Comparison of ENCODE assay signal across 8 cellular contexts in the genomic region with DNA sequence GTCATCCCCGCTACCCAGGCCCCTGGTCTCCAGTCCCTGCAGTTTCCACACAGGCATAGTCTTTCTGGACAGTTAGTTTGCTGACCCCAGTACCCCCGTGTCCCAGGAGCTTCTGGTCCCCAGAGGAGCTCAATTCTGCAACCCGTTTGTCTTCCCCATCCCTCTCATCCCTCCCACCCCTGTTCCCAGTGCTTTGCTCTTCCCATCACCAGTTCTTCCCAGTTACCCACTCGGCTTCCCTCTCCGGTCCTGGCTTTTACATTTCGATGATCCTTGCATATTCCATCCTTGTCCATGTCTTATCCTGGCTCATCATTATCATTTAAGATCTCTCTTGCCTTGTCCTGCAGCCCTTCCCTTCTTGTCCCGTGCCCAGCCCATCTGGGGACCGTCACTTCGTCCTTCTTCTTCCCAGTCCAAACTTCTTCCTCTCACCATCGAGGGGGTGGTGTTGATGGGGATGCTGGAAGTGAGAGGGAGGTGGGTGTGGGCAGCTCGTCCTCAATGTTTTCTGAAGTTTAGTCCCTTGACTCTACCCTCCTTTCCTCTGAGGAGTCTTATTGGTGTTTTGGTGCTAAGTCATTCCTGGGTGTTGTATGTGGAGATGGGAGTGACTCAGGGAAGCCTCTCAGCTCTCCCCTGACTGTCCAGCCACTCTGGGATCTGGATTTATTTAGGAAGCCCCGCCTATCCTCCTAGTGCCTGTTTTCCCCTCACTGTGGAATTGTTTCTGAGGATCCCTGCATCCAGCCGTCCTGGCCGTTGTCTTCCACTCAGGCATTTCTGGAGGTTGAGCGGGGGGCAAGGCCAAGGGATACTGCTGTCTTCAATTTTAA. TPM values are rescaled to one million over a fixed set of nuclear protein-coding genes. Genes with fewer than 3 reads are reported as not detected.
A peak's percentile ranks its signal among the peaks of the same experiment; 100 is the strongest.
DNase-seq lines count a peak whose midpoint lies in the region; ATAC-seq and TF ChIP-seq lines count a peak whose summit lies in the region.

No MANE protein-coding gene starts in this region.

- H3K27me3 ChIP-seq in ACC112 (ENCODE audit: insufficient read depth, low read length), result no peaks in the 10 kb centered on the region
- no peaks in the 10 kb centered on the region for H3K27me3 ChIP-seq in cardiac muscle cell
- H3K27me3 ChIP-seq in psoas muscle (ENCODE audit: insufficient read depth in 3 of 3, low read length in 2 of 3), result no peaks in the 10 kb centered on the region

- H3K9me3 ChIP-seq in cardiac muscle cell (ENCODE audit: low read depth) (no peaks in the 10 kb centered on the region), psoas muscle (no peaks in the 10 kb centered on the region)

- H2AFZ ChIP-seq in ACC112 (ENCODE audit: low read length, unreplicated experiment), result peak overlapping the region; percentile 67

- H3K27me3 Mint-ChIP-seq in activated T-helper 2 cell treated with anti-CD3 and anti-CD28 coated beads, Interferon-gamma antibody, Interleukin-2, Interleukin-4, amounts not matched to agents 10 μg/mL and 5 μg/mL and 100 μg/mL, durations not matched to agents 14 hours and 24 hours and 36 hours (ENCODE audit: low read depth), result no peaks in the 10 kb centered on the region

- ATAC-seq in psoas muscle (peak in 2 of 4 donors; percentile 35 to 54), HG03196 (IDR thresholded peaks at IDR 0.05; ENCODE audit: unreplicated experiment) (no peak)

- no peaks in the 10 kb centered on the region for H3K9me3 Mint-ChIP-seq in activated T-helper 2 cell treated with anti-CD3 and anti-CD28 coated beads, Interferon-gamma antibody, Interleukin-2, Interleukin-4, amounts not matched to agents 10 μg/mL and 5 μg/mL and 100 μg/mL, durations not matched to agents 14 hours and 24 hours and 36 hours

- peak overlapping the region; percentile 78 for H3K4me3 ChIP-seq in ACC112 (ENCODE audit: low read depth, low read length)
- peak overlapping the region; percentile 78 for H3K4me3 ChIP-seq in cardiac muscle cell
- peak overlapping the region; percentile 80 for H3K4me3 ChIP-seq in psoas muscle

- peaks cover 4% of the 10 kb centered on the region for H3K36me3 Mint-ChIP-seq in activated T-helper 2 cell treated with anti-CD3 and anti-CD28 coated beads, Interferon-gamma antibody, Interleukin-2, Interleukin-4, amounts not matched to agents 10 μg/mL and 5 μg/mL and 100 μg/mL, durations not matched to agents 14 hours and 24 hours and 36 hours (ENCODE audit: low read depth)

- H3K27ac Mint-ChIP-seq in activated T-helper 2 cell treated with anti-CD3 and anti-CD28 coated beads, Interferon-gamma antibody, Interleukin-2, Interleukin-4, amounts not matched to agents 10 μg/mL and 5 μg/mL and 100 μg/mL, durations not matched to agents 14 hours and 24 hours and 36 hours, result peak overlapping the region; percentile 73

- TF ChIP-seq CTCF in cardiac muscle cell (IDR thresholded peaks at IDR 0.05; ENCODE audit: low read depth, low read length), result no peak
- no peak for TF ChIP-seq CTCF in psoas muscle (IDR thresholded peaks at IDR 0.05)

- H3K4me1 ChIP-seq in ACC112 (ENCODE audit: control insufficient read depth, insufficient read depth, low read length, unreplicated experiment) (peaks cover 8% of the 10 kb centered on the region), cardiac muscle cell (ENCODE audit: low read depth) (peaks cover 6% of the 10 kb centered on the region), psoas muscle (peaks cover 12% of the 10 kb centered on the region)

- H3K36me3 ChIP-seq in ACC112 (ENCODE audit: insufficient read depth, low read length) (no peaks in the 10 kb centered on the region), cardiac muscle cell (no peaks in the 10 kb centered on the region), psoas muscle (ENCODE audit: insufficient read depth in 1 of 2, low read depth in 1 of 2) (peaks cover 0 to 5% of the 10 kb centered on the region in 2 donors)

- intact Hi-C loops in activated T-helper 2 cell treated with anti-CD3 and anti-CD28 coated beads, Interferon-gamma antibody, Interleukin-2, Interleukin-4, amounts not matched to agents 10 μg/mL and 5 μg/mL and 100 μg/mL, durations not matched to agents 14 hours and 24 hours and 36 hours (cut with micrococcal nuclease), result loop anchor here (2.0 to 10.0 kb wide), 2 partner anchors 63 to 87 kb away; a partner anchor contains a TSS
- intact Hi-C loops in psoas muscle (cut with DNase I), result loop anchor here in 1 of 2 donors (2.0 to 5.0 kb wide), 2 partner anchors 63 to 85 kb away; a partner anchor contains a TSS

- H3K4me3 Mint-ChIP-seq in activated T-helper 2 cell treated with anti-CD3 and anti-CD28 coated beads, Interferon-gamma antibody, Interleukin-2, Interleukin-4, amounts not matched to agents 10 μg/mL and 5 μg/mL and 100 μg/mL, durations not matched to agents 14 hours and 24 hours and 36 hours (ENCODE audit: low read depth), result peak overlapping the region; percentile 96

- peaks cover 24% of the 10 kb centered on the region for H3K4me1 Mint-ChIP-seq in activated T-helper 2 cell treated with anti-CD3 and anti-CD28 coated beads, Interferon-gamma antibody, Interleukin-2, Interleukin-4, amounts not matched to agents 10 μg/mL and 5 μg/mL and 100 μg/mL, durations not matched to agents 14 hours and 24 hours and 36 hours (ENCODE audit: low read depth)

- H3K27ac ChIP-seq in ACC112 (ENCODE audit: low read depth, low read length), result peak overlapping the region; percentile 35
- H3K27ac ChIP-seq in cardiac muscle cell, result peak overlapping the region; percentile 42
- peak overlapping the region; percentile 80 for H3K27ac ChIP-seq in psoas muscle

- 11 to 14% (median 12%) methylated on average over 15 of the region's 15 CpGs for WGBS in psoas muscle, 3 donors

- peaks cover 24% of the 10 kb centered on the region for H3K79me2 ChIP-seq in ACC112 (ENCODE audit: control insufficient read depth, insufficient read depth, low read length, unreplicated experiment)

- DNase-seq in HCEC 1CT (peak; percentile 88), cardiac muscle cell (ENCODE audit: low read depth in 1 of 2, low spot score in 1 of 2) (peak in 1 of 2 donors; percentile 76), psoas muscle (peak; percentile 28 to 49), NCI-H774 (lab: John Stamatoyannopoulos, UW) (no peak), GOT3 (lab: John Stamatoyannopoulos, UW) (no peak)
- no peak for DNase-seq in activated T-helper 2 cell treated with anti-CD3 and anti-CD28 coated beads, Interferon-gamma antibody, Interleukin-2, Interleukin-4, amounts not matched to agents 10 μg/mL and 5 μg/mL and 100 μg/mL, durations not matched to agents 14 hours and 24 hours and 36 hours (ENCODE audit: low spot score)

RNA-seq across cellular contexts. Expression of a gene that starts 0.9 kb away (rescaled TPM):
- total RNA-seq in activated T-helper 2 cell treated with anti-CD3 and anti-CD28 coated beads, Interferon-gamma antibody, Interleukin-2, Interleukin-4, amounts not matched to agents 10 μg/mL and 5 μg/mL and 100 μg/mL, durations not matched to agents 14 hours and 24 hours and 36 hours, result 11.3 and 11.8 TPM in 2 replicates
- total RNA-seq in cardiac muscle cell (5.7 and 7.2 TPM in 2 replicates), psoas muscle (10 to 100 TPM; 10.8 to 17.4 (median 14.5) TPM)
- polyA plus RNA-seq in cardiac muscle cell (7.7 and 18.7 TPM in 2 replicates), psoas muscle (1 to 10 TPM; 2.6 to 6.7 (median 3.3) TPM)

RNA-seq across cellular contexts. Expression of a gene that starts 12.4 kb away (rescaled TPM):
- not detected in 2 replicates for total RNA-seq in activated T-helper 2 cell treated with anti-CD3 and anti-CD28 coated beads, Interferon-gamma antibody, Interleukin-2, Interleukin-4, amounts not matched to agents 10 μg/mL and 5 μg/mL and 100 μg/mL, durations not matched to agents 14 hours and 24 hours and 36 hours
- total RNA-seq in cardiac muscle cell (not detected in 2 replicates), psoas muscle (not detected)
- polyA plus RNA-seq in cardiac muscle cell (0.55 TPM in 1 of 2 replicates, not detected in the other), psoas muscle (under 1 TPM in 2 of 3 donors, not detected in 1; 0.08 to 0.13 TPM)

RNA-seq across cellular contexts. Expression of a gene that starts 35.6 kb away (rescaled TPM):
- 13.2 and 14.9 TPM in 2 replicates for total RNA-seq in activated T-helper 2 cell treated with anti-CD3 and anti-CD28 coated beads, Interferon-gamma antibody, Interleukin-2, Interleukin-4, amounts not matched to agents 10 μg/mL and 5 μg/mL and 100 μg/mL, durations not matched to agents 14 hours and 24 hours and 36 hours
- total RNA-seq in cardiac muscle cell (3.5 and 4.8 TPM in 2 replicates), psoas muscle (1 to 10 TPM in 2 of 4 donors, not detected in 2; 2.6 to 5.0 TPM)
- polyA plus RNA-seq in cardiac muscle cell (11.3 and 13.0 TPM in 2 replicates), psoas muscle (1 to 10 TPM; 1.7 to 5.6 (median 2.7) TPM)

Comparison
In these comparisons a context has a peak if more than half of its experiments do, and no peak if none do; other contexts are left out.
1. DNase-seq: peak in HCEC 1CT (single experiment) and psoas muscle (2 of 2); none in activated T-helper 2 cell treated with anti-CD3 and anti-CD28 coated beads, Interferon-gamma antibody, Interleukin-2, Interleukin-4, amounts not matched to agents 10 μg/mL and 5 μg/mL and 100 μg/mL, durations not matched to agents 14 hours and 24 hours and 36 hours (single experiment), NCI-H774 (single experiment) and GOT3 (single experiment).
2. Peak in every context shown above with its lines, with median percentiles within 50 percentile points of each other: H3K27ac ChIP-seq and H3K4me3 ChIP-seq.